In genomic region chr1:235632538-235633219, GRCh38 we compare ENCODE assay signal across 1 cellular context.
TF ChIP-seq lines count a peak whose summit lies in the region.

No MANE protein-coding gene starts in this region.

TF ChIP-seq in HepG2, 621 proteins besides CTCF, POLR2A, EP300 and RAD21 (continued from another document):
- TF ChIP-seq PAXIP1 (CRISPR knock-in tag; conservative IDR thresholded peaks at IDR 0.05): no peak
- no peak for TF ChIP-seq ZNF570 (CRISPR knock-in tag; IDR thresholded peaks at IDR 0.05; ENCODE audit: borderline replicate concordance)
- TF ChIP-seq MAFF (IDR thresholded peaks at IDR 0.05; ENCODE audit: low read depth, low read length): peak; percentile 46; the same call in 1 of the 2 replicates
- no peak for TF ChIP-seq PHF20 (CRISPR knock-in tag; IDR thresholded peaks at IDR 0.05)
